Comparison of ENCODE assay signal across 20 cellular contexts in the genomic region with DNA sequence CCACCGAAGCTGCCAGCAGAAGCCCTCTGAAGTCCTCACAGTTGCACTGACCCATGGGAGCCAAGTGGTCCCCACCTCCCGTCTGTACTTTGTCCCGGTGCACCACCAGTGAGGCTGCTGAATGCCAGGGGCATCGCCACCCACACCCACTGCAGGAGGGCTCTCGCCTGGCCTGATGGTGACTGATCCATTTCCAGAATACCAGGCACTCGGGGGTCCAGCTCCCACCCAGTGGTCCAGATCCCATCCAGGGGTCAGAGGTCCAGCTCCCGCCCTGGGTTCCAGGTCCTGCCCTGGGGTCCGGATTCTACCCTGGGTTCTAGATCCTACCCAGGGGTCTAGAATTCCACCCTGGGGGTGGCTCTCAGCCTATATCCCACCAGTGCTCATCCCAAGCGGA.
"Had no signal": no experiment of that assay in that cellular context is flagged by ENCODE, and none has a peak within 500 bp of the region (broad histone marks: within the 10 kb centered on the region; RNA-seq: fewer than 3 reads in every experiment).

No MANE protein-coding gene starts in this region.

- H3K4me3 ChIP-seq: MG63 had no signal

- H3K36me3 ChIP-seq: MG63 had no signal

- H3K27ac ChIP-seq: HL-60 had no signal

- H3K9me3 ChIP-seq: SK-N-SH had no signal

- DNase-seq: IMR-90, Karpas-422, KG1, MG63, NCI-H1092 treated with DMSO at 0.1 percent for 48 hours, NCI-H1436, NCI-H187, NCI-H2029, NCI-H2081 treated with DMSO at 0.1 percent for 48 hours, NCI-H2171, NCI-H226, NCI-H446, NCI-H510A, NCI-H524 treated with DMSO at 0.1 percent for 48 hours, NCI-H69, NCI-H774, RPMI8226, SHP77, SK-N-SH had no signal

- H3K27me3 ChIP-seq: MG63 had no signal
